In the genomic region with DNA sequence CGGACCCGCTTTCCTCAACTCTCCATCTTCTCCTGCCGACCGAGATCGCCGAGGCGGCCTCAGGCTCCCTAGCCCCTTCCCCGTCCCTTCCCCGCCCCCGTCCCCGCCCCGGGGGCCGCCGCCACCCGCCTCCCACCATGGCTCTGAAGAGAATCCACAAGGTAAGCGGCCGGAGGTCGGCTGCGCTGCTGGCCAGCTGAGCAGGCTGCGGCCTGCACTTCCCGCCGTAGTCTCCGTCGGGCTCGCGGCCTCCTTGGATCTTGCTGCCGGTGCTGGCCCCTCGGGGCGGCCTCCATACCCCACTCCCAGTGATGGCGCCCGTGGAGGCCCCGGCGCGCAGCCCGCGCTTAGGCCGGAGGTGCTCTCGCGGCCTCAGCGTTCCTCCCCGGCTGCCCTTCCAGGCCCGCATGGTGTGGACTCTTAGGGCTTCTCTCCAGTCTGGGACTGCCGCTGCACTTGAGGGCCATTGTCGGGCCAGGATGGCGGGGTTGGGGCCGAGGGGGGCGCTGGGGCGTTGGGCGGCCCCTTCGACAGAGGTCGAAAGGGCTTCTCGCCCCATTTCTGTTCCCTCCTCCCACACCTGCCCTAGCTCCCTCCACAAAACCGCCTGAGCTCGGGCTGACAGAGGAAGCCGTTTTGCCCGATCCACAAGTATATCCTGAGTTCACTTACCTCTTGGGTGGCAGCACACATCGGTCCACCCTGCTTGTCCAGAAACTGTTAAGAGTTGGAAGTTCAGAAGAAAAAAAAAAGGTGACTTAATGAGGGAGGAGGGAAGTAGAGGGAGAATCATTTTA, we compare ENCODE assay signal across 8 cellular contexts. TPM values are rescaled to one million over a fixed set of nuclear protein-coding genes. Genes with fewer than 3 reads are reported as not detected.
A peak's percentile ranks its signal among the peaks of the same experiment; 100 is the strongest.
DNase-seq lines count a peak whose midpoint lies in the region; ATAC-seq, FAIRE-seq and TF ChIP-seq lines count a peak whose summit lies in the region.

No MANE protein-coding gene starts in this region.

- H3K4me3 ChIP-seq in CD4-positive, alpha-beta memory T cell (ENCODE audit: low read length in 2 of 2), result peak overlapping the region; percentile 40 to 60
- peak overlapping the region; percentile 87 for H3K4me3 ChIP-seq in bronchial epithelial cell (ENCODE audit: low read depth, low read length)
- H3K4me3 ChIP-seq in kidney (ENCODE audit: low read length in 2 of 2), result peak overlapping the region; percentile 93

- intact Hi-C loops in CD4-positive, alpha-beta memory T cell (cut with micrococcal nuclease), result loop anchor here (1.0 to 5.0 kb wide), 10 partner anchors 13 to 364 kb away; a partner anchor contains a TSS
- intact Hi-C loops in kidney (cut with DNase I), result no loop called here

- H3K36me3 ChIP-seq in CD4-positive, alpha-beta memory T cell (ENCODE audit: insufficient read depth, low read length), result no peaks in the 10 kb centered on the region
- H3K36me3 ChIP-seq in bronchial epithelial cell (ENCODE audit: control insufficient read depth, insufficient read depth, low read length) (no peaks in the 10 kb centered on the region), kidney (ENCODE audit: control insufficient read depth in 1 of 2, insufficient read depth in 2 of 2, low read length in 2 of 2) (no peaks in the 10 kb centered on the region)

- FAIRE-seq in bronchial epithelial cell (lab: Jason Lieb, UNC) (no peak), kidney (lab: Jason Lieb, UNC) (no peak)

- POLR2A ChIA-PET in CD4-positive, alpha-beta memory T cell (lab: Charles Lee; ENCODE audit: partially characterized antibody), result interaction anchor here (0.7 to 8.0 kb wide), 28 partner anchors 9 to 1097 kb away, joined by 3 to 114 read pairs (median 5); a partner anchor contains a TSS

- peak overlapping the region; percentile 93 for H3K27ac ChIP-seq in CD4-positive, alpha-beta memory T cell (ENCODE audit: low read depth, low read length)
- peak overlapping the region; percentile 79 to 94 for H3K27ac ChIP-seq in kidney (ENCODE audit: low read depth in 2 of 2, low read length in 2 of 2)

- peaks cover 50% of the 10 kb centered on the region for H3K4me1 ChIP-seq in CD4-positive, alpha-beta memory T cell (ENCODE audit: insufficient read depth, low read length)
- H3K4me1 ChIP-seq in kidney (ENCODE audit: control insufficient read depth in 1 of 2, insufficient read depth in 1 of 2, low read depth in 1 of 2, low read length in 2 of 2), result peaks cover 14 to 27% of the 10 kb centered on the region in 2 donors

- H3K4me1 Mint-ChIP-seq in CD4-positive, alpha-beta memory T cell, result peaks cover 27 to 56% (median 43%) of the 10 kb centered on the region in 4 donors
- peaks cover 37% of the 10 kb centered on the region for H3K4me1 Mint-ChIP-seq in T-helper 1 cell treated with Interleukin-12 subunit alpha and Interleukin-12 subunit beta and Interleukin-4 antibody, amounts not matched to agents 30 μg/mL and 1 μg/mL, for 36 hours (ENCODE audit: low read depth)

- CTCF ChIA-PET in CD4-positive, alpha-beta memory T cell (lab: Charles Lee; ENCODE audit: partially characterized antibody), result interaction anchor here (1.1 to 7.2 kb wide), 8 partner anchors 15 to 159 kb away, joined by 3 to 98 read pairs (median 4); no protein-coding TSS in a partner anchor

- peak in 2 of 5 donors; percentile 25 to 26 for DNase-seq in CD4-positive, alpha-beta memory T cell
- DNase-seq in bronchial epithelial cell (ENCODE audit: low read depth) (peak; percentile 29), kidney (no peak), amniotic stem cell (lab: John Stamatoyannopoulos, UW) (no peak)
- peak; percentile 7 to 62 for DNase-seq in stimulated activated CD4-positive, alpha-beta T cell treated with anti-CD3 and anti-CD28 coated beads, Interleukin-1b, Interleukin-23, amount 100 ng/mL, for 4 hours (ENCODE audit: low read depth in 2 of 2)

- H3K9me3 Mint-ChIP-seq in CD4-positive, alpha-beta memory T cell, result peaks cover 0 to 2% (median 0%) of the 10 kb centered on the region in 8 donors
- H3K9me3 Mint-ChIP-seq in T-helper 1 cell treated with Interleukin-12 subunit alpha and Interleukin-12 subunit beta and Interleukin-4 antibody, amounts not matched to agents 30 μg/mL and 1 μg/mL, for 36 hours, result no peaks in the 10 kb centered on the region

- TF ChIP-seq CTCF in bronchial epithelial cell (IDR thresholded peaks at IDR 0.05; ENCODE audit: insufficient read depth, low read length, severe bottlenecking), result no peak
- TF ChIP-seq CTCF in kidney (IDR thresholded peaks at IDR 0.05; ENCODE audit: borderline replicate concordance, extremely low read depth, insufficient read depth), result no peak

- peak; percentile 11 for ATAC-seq in GM19463 (IDR thresholded peaks at IDR 0.05; ENCODE audit: unreplicated experiment)
- peak; percentile 1 for ATAC-seq in HG03558 (IDR thresholded peaks at IDR 0.05; ENCODE audit: extremely low read depth, unreplicated experiment)

- H3K9me3 ChIP-seq in CD4-positive, alpha-beta memory T cell (ENCODE audit: control insufficient read depth in 1 of 2, low read length in 2 of 2), result no peaks in the 10 kb centered on the region
- H3K9me3 ChIP-seq in kidney (ENCODE audit: control insufficient read depth in 1 of 2, low read length in 2 of 2), result no peaks in the 10 kb centered on the region

- H3K4me3 Mint-ChIP-seq in CD4-positive, alpha-beta memory T cell, result peak overlapping the region; percentile 94 to 99 (median 98)
- H3K4me3 Mint-ChIP-seq in T-helper 1 cell treated with Interleukin-12 subunit alpha and Interleukin-12 subunit beta and Interleukin-4 antibody, amounts not matched to agents 30 μg/mL and 1 μg/mL, for 36 hours, result peak overlapping the region; percentile 98

- no peaks in the 10 kb centered on the region for H3K27me3 ChIP-seq in CD4-positive, alpha-beta memory T cell (ENCODE audit: insufficient read depth, low read length)
- H3K27me3 ChIP-seq in bronchial epithelial cell (ENCODE audit: control insufficient read depth, insufficient read depth, low read length), result no peaks in the 10 kb centered on the region

- H3K27me3 Mint-ChIP-seq in CD4-positive, alpha-beta memory T cell, result no peaks in the 10 kb centered on the region
- H3K27me3 Mint-ChIP-seq in T-helper 1 cell treated with Interleukin-12 subunit alpha and Interleukin-12 subunit beta and Interleukin-4 antibody, amounts not matched to agents 30 μg/mL and 1 μg/mL, for 36 hours (ENCODE audit: low read depth), result no peaks in the 10 kb centered on the region

- peak overlapping the region; percentile 52 to 93 for H3K9ac ChIP-seq in kidney (ENCODE audit: low read length in 2 of 2)

- H3K36me3 Mint-ChIP-seq in CD4-positive, alpha-beta memory T cell, result peaks cover 5 to 31% of the 10 kb centered on the region in 2 donors
- H3K36me3 Mint-ChIP-seq in T-helper 1 cell treated with Interleukin-12 subunit alpha and Interleukin-12 subunit beta and Interleukin-4 antibody, amounts not matched to agents 30 μg/mL and 1 μg/mL, for 36 hours (ENCODE audit: low read depth), result peaks cover 16% of the 10 kb centered on the region

- peak overlapping the region; percentile 93 to 99 (median 96) for H3K27ac Mint-ChIP-seq in CD4-positive, alpha-beta memory T cell
- H3K27ac Mint-ChIP-seq in T-helper 1 cell treated with Interleukin-12 subunit alpha and Interleukin-12 subunit beta and Interleukin-4 antibody, amounts not matched to agents 30 μg/mL and 1 μg/mL, for 36 hours, result peak overlapping the region; percentile 92

RNA-seq across cellular contexts. Expression of a gene that starts 0.7 kb away (rescaled TPM):
- 100 to 1,000 TPM; 160 to 169 TPM for total RNA-seq in CD4-positive, alpha-beta memory T cell
- polyA plus RNA-seq in CD4-positive, alpha-beta memory T cell, result 100 to 1,000 TPM; 341 to 411 TPM
- total RNA-seq in bronchial epithelial cell (48.0 and 52.1 TPM in 2 replicates), kidney (131 TPM)
- polyA plus RNA-seq in kidney (ENCODE audit: insufficient read depth, low read depth, low replicate concordance), result 118 TPM

Comparison
In these comparisons a context has a peak if more than half of its experiments do, and no peak if none do; other contexts are left out.
1. DNase-seq: peak in bronchial epithelial cell (single experiment) and stimulated activated CD4-positive, alpha-beta T cell treated with anti-CD3 and anti-CD28 coated beads, Interleukin-1b, Interleukin-23, amount 100 ng/mL, for 4 hours (2 of 2); none in kidney (single experiment) and amniotic stem cell (single experiment).
2. Peak in every context shown above with its lines, with median percentiles within 50 percentile points of each other: H3K4me3 ChIP-seq.